8 cellular contexts compared by ENCODE assay signal in genomic region chr12:77325505-77325904, GRCh38.
DNase-seq lines count a peak whose midpoint lies in the region; ATAC-seq, FAIRE-seq and TF ChIP-seq lines count a peak whose summit lies in the region.

No MANE protein-coding gene starts in this region.

- H3K27me3 ChIP-seq in gastroesophageal sphincter = peaks cover 40% of the 10 kb centered on the region
- H3K27me3 ChIP-seq in WERI-Rb-1 (ENCODE audit: insufficient read depth, low read depth, severe bottlenecking) = no peaks in the 10 kb centered on the region

- no peak for TF ChIP-seq POLR2A in gastroesophageal sphincter (IDR thresholded peaks at IDR 0.05)
- TF ChIP-seq POLR2A in GM12891 (IDR thresholded peaks at IDR 0.05; ENCODE audit: low read depth, low read length) = no peak
- TF ChIP-seq POLR2A in erythroblast (IDR thresholded peaks at IDR 0.05; ENCODE audit: low read length) = no peak

- 0% methylated on average over 14 of the region's 24 CpGs; no CpG with 5 or more reads in 1 of the 2 donors for WGBS in gastroesophageal sphincter (ENCODE audit: low coverage in 1 of 2), 2 donors

- FAIRE-seq in GM12891 (lab: Jason Lieb, UNC) = no peak

- H3K4me3 ChIP-seq in SK-N-MC (peak overlapping the region; percentile 84), gastroesophageal sphincter (peak overlapping the region; percentile 42 to 62), WERI-Rb-1 (ENCODE audit: low read depth, low read length) (no peak overlapping the region)

- POLR2A ChIA-PET in GM10248 (lab: Yijun Ruan, JAX) = no interaction called here

- CTCF ChIA-PET in GM10248 (lab: Yijun Ruan, JAX) = interaction anchor here (1.7 to 2.8 kb wide), 2 partner anchors 11 to 55 kb away, joined by 4 to 13 read pairs; no protein-coding TSS in a partner anchor

- no peak for TF ChIP-seq EP300 in gastroesophageal sphincter (IDR thresholded peaks at IDR 0.05)

- H3K4me1 ChIP-seq in gastroesophageal sphincter = peaks cover 0 to 23% (median 0%) of the 10 kb centered on the region in 3 donors

- no peaks in the 10 kb centered on the region for H3K36me3 ChIP-seq in SK-N-MC (ENCODE audit: insufficient read depth, low read length)
- no peaks in the 10 kb centered on the region for H3K36me3 ChIP-seq in gastroesophageal sphincter
- H3K36me3 ChIP-seq in WERI-Rb-1 = no peaks in the 10 kb centered on the region

- H3K27ac ChIP-seq in SK-N-MC = no peak overlapping the region
- peak overlapping the region in 1 of 4 donors; percentile 63 for H3K27ac ChIP-seq in gastroesophageal sphincter
- H3K27ac ChIP-seq in WERI-Rb-1 = no peak overlapping the region

- DNase-seq in GM10248 (ENCODE audit: extremely low spot score) = peak; percentile 15
- DNase-seq in SK-N-MC (ENCODE audit: low read depth, low spot score) = no peak
- peak; percentile 66 for DNase-seq in retina
- DNase-seq in effector CD4-positive, alpha-beta T cell = no peak
- no peak for DNase-seq in WERI-Rb-1
- no peak for DNase-seq in GM12891 (ENCODE audit: insufficient read length, low spot score)
- DNase-seq in erythroblast (lab: John Stamatoyannopoulos, UW) = no peak

- H3K9ac ChIP-seq in SK-N-MC (ENCODE audit: insufficient read length) = no peak overlapping the region

- H3K9me3 ChIP-seq in SK-N-MC (ENCODE audit: low read depth, low read length) (no peaks in the 10 kb centered on the region), gastroesophageal sphincter (no peaks in the 10 kb centered on the region), WERI-Rb-1 (ENCODE audit: severe bottlenecking) (no peaks in the 10 kb centered on the region)

- TF ChIP-seq CTCF in GM10248 (IDR thresholded peaks at IDR 0.05; ENCODE audit: control extremely low read depth, extremely low read depth, low read depth, missing control alignments) (no peak), gastroesophageal sphincter (IDR thresholded peaks at IDR 0.05) (no peak), WERI-Rb-1 (IDR thresholded peaks at IDR 0.05; ENCODE audit: low read depth, low read length) (no peak)

- ATAC-seq in gastroesophageal sphincter = no peak

TF ChIP-seq in GM12891, 5 proteins besides CTCF, POLR2A, EP300 and RAD21:
- TF ChIP-seq TAF1 (IDR thresholded peaks at IDR 0.05; ENCODE audit: low read depth, low read length) (no peak), PAX5 (IDR thresholded peaks at IDR 0.05; ENCODE audit: insufficient read depth, low read length, severe bottlenecking) (no peak), SPI1 (IDR thresholded peaks at IDR 0.05; ENCODE audit: low read depth, low read length) (no peak), POLR2AphosphoS5 (IDR thresholded peaks at IDR 0.05; ENCODE audit: low read depth, low read length) (no peak), POU2F2 (IDR thresholded peaks at IDR 0.05; ENCODE audit: low read depth, low read length) (no peak)

Comparison
In these comparisons a context has a peak if more than half of its experiments do, and no peak if none do; other contexts are left out.
1. DNase-seq: peak in GM10248 (single experiment) and retina (single experiment); none in SK-N-MC (single experiment), effector CD4-positive, alpha-beta T cell (single experiment), WERI-Rb-1 (single experiment), GM12891 (single experiment) and erythroblast (0 of 2).